8 cellular contexts compared by ENCODE assay signal in genomic region chr6:4941782-4942672, GRCh38.
DNase-seq lines count a peak whose midpoint lies in the region; ATAC-seq and TF ChIP-seq lines count a peak whose summit lies in the region.

No MANE protein-coding gene starts in this region.

- H3K4me3 Mint-ChIP-seq in activated T-cell treated with anti-CD3 and anti-CD28 coated beads, Interleukin-2, amount 50 U/mL, for 4 hours = no peak overlapping the region

- TF ChIP-seq CTCF in HEK293 (tag by site-specific recombination; IDR thresholded peaks at IDR 0.05) (no peak), heart right ventricle (IDR thresholded peaks at IDR 0.05) (no peak)

- H3K27me3 Mint-ChIP-seq in activated T-cell treated with anti-CD3 and anti-CD28 coated beads, Interleukin-2, amount 50 U/mL, for 4 hours (ENCODE audit: low read depth) = no peaks in the 10 kb centered on the region

- H3K4me3 ChIP-seq in HEK293 (ENCODE audit: low read depth, low read length) (no peak overlapping the region), heart right ventricle (no peak overlapping the region)

- DNase-seq in GM04503 (ENCODE audit: low read depth) (peak; percentile 91), NCI-H2196 (lab: John Stamatoyannopoulos, UW; ENCODE audit: unreplicated experiment) (peak; percentile 48), heart right ventricle (peak in 1 of 2 donors; percentile 25), NCI-H748 (lab: John Stamatoyannopoulos, UW; ENCODE audit: unreplicated experiment) (no peak), ecto neural progenitor cell (ENCODE audit: low spot score) (no peak)
- DNase-seq in activated T-cell treated with anti-CD3 and anti-CD28 coated beads, Interleukin-2, amount 50 U/mL, for 4 hours = no peak
- DNase-seq in stimulated activated CD4-positive, alpha-beta T cell treated with anti-CD3 and anti-CD28 coated beads, Interleukin-15, amount 100 ng/mL, for 24 hours = peak; percentile 60

- peaks cover 31% of the 10 kb centered on the region for H3K36me3 Mint-ChIP-seq in activated T-cell treated with anti-CD3 and anti-CD28 coated beads, Interleukin-2, amount 50 U/mL, for 4 hours (ENCODE audit: insufficient read depth)

- POLR2A ChIA-PET in HEK293 (lab: Yijun Ruan, JAX) = interaction anchor here (0.5 to 1.5 kb wide), 3 partner anchors 20 to 165 kb away, joined by 3 to 7 read pairs (median 4); no protein-coding TSS in a partner anchor

- H3K36me3 ChIP-seq in HEK293 (ENCODE audit: control insufficient read depth in 2 of 2, insufficient read depth in 1 of 2, low read length in 2 of 2) (peaks cover 0 to 28% of the 10 kb centered on the region in 2 experiments; a peak in 1 of 3 replicates), heart right ventricle (peaks cover 0 to 47% (median 17%) of the 10 kb centered on the region in 9 donors)

- intact Hi-C loops in heart right ventricle (cut with DNase I) = loop anchor here in 1 of 10 donors (10.0 kb wide), 1 partner anchor 627 kb away; no protein-coding TSS in a partner anchor

- peak; percentile 92 to 93 for ATAC-seq in activated T-cell treated with anti-CD3 and anti-CD28 coated beads, Interleukin-2, amount 50 U/mL, for 4 hours
- peak; percentile 37 to 88 (median 82) for ATAC-seq in heart right ventricle

- no peaks in the 10 kb centered on the region for H3K9me3 Mint-ChIP-seq in activated T-cell treated with anti-CD3 and anti-CD28 coated beads, Interleukin-2, amount 50 U/mL, for 4 hours

- H3K9me3 ChIP-seq in HEK293 (ENCODE audit: control insufficient read depth, insufficient read depth, low read depth, low read length) (no peaks in the 10 kb centered on the region), heart right ventricle (no peaks in the 10 kb centered on the region)

- WGBS in heart right ventricle, 2 donors = 42 to 45% methylated on average over 6 of the region's 6 CpGs

- peaks cover 44% of the 10 kb centered on the region for H3K4me1 Mint-ChIP-seq in activated T-cell treated with anti-CD3 and anti-CD28 coated beads, Interleukin-2, amount 50 U/mL, for 4 hours (ENCODE audit: low read depth)

- H3K27ac ChIP-seq in HEK293 (ENCODE audit: extremely low read depth, low read depth, low read length) (no peak overlapping the region), heart right ventricle (peak overlapping the region in 5 of 10 donors; percentile 3 to 53 (median 23))

- CTCF ChIA-PET in HEK293 (lab: Yijun Ruan, JAX) = interaction anchor here (0.5 to 1.0 kb wide), 7 partner anchors 15 to 399 kb away, joined by 3 to 4 read pairs (median 3); no protein-coding TSS in a partner anchor

- H3K4me1 ChIP-seq in HEK293 (ENCODE audit: control insufficient read depth, insufficient read depth, low read length) (peaks cover 11% of the 10 kb centered on the region), heart right ventricle (peaks cover 9 to 27% (median 15%) of the 10 kb centered on the region in 9 donors)

- H3K27me3 ChIP-seq in heart right ventricle = no peaks in the 10 kb centered on the region

TF ChIP-seq in HEK293, 187 proteins besides CTCF, POLR2A, EP300 and RAD21 (continues in another document):
- TF ChIP-seq FEZF1 (tag by site-specific recombination; IDR thresholded peaks at IDR 0.05) (no peak), ZNF292 (tag by site-specific recombination; IDR thresholded peaks at IDR 0.05; ENCODE audit: borderline replicate concordance, low read depth) (no peak), ZNF248 (tag by site-specific recombination; IDR thresholded peaks at IDR 0.05) (no peak), MZF1 (tag by site-specific recombination; IDR thresholded peaks at IDR 0.05; ENCODE audit: borderline replicate concordance) (peak; percentile 61), ZEB2 (tag by site-specific recombination; IDR thresholded peaks at IDR 0.05) (peak; percentile 60; the same call in 1 of the 2 replicates), ZNF366 (tag by site-specific recombination; conservative IDR thresholded peaks at IDR 0.05) (peak; percentile 41; the same call in 1 of the 2 replicates), ZNF785 (tag by site-specific recombination; IDR thresholded peaks at IDR 0.05) (no peak), TRIM28 (IDR thresholded peaks at IDR 0.05; ENCODE audit: borderline replicate concordance, low read length) (peak; percentile 55; the same call in 1 of the 2 replicates), ZNF335 (tag by site-specific recombination; conservative IDR thresholded peaks at IDR 0.05) (0 out of 2 replicates have a peak, but pooled peaks have one; percentile 28), ZBTB17 (tag by site-specific recombination; IDR thresholded peaks at IDR 0.05) (peak; percentile 43), ZSCAN4 (tag by site-specific recombination; IDR thresholded peaks at IDR 0.05) (0 out of 2 replicates have a peak, but pooled peaks have one; percentile 39), ZXDB (tag by site-specific recombination; IDR thresholded peaks at IDR 0.05) (peak; percentile 67; the same call in 1 of the 2 replicates), BCL6B (tag by site-specific recombination; IDR thresholded peaks at IDR 0.05) (peak; percentile 75), ZBTB48 (tag by site-specific recombination; IDR thresholded peaks at IDR 0.05) (0 out of 2 replicates have a peak, but pooled peaks have one; percentile 13)
- TF ChIP-seq, protein P1, sequence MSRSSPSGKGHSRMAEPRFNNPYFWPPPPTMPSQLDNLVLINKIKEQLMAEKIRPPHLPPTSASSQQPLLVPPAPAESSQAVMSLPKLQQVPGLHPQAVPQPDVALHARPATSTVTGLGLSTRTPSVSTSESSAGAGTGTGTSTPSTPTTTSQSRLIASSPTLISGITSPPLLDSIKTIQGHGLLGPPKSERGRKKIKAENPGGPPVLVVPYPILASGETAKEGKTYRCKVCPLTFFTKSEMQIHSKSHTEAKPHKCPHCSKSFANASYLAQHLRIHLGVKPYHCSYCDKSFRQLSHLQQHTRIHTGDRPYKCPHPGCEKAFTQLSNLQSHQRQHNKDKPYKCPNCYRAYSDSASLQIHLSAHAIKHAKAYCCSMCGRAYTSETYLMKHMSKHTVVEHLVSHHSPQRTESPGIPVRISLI (tag by site-specific recombination; IDR thresholded peaks at IDR 0.05) = no peak
- TF ChIP-seq, protein P2, sequence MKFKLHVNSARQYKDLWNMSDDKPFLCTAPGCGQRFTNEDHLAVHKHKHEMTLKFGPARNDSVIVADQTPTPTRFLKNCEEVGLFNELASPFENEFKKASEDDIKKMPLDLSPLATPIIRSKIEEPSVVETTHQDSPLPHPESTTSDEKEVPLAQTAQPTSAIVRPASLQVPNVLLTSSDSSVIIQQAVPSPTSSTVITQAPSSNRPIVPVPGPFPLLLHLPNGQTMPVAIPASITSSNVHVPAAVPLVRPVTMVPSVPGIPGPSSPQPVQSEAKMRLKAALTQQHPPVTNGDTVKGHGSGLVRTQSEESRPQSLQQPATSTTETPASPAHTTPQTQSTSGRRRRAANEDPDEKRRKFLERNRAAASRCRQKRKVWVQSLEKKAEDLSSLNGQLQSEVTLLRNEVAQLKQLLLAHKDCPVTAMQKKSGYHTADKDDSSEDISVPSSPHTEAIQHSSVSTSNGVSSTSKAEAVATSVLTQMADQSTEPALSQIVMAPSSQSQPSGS (tag by site-specific recombination; IDR thresholded peaks at IDR 0.05; ENCODE audit: low read depth) = 0 out of 2 replicates have a peak, but pooled peaks have one; percentile 2
- TF ChIP-seq, protein P3, sequence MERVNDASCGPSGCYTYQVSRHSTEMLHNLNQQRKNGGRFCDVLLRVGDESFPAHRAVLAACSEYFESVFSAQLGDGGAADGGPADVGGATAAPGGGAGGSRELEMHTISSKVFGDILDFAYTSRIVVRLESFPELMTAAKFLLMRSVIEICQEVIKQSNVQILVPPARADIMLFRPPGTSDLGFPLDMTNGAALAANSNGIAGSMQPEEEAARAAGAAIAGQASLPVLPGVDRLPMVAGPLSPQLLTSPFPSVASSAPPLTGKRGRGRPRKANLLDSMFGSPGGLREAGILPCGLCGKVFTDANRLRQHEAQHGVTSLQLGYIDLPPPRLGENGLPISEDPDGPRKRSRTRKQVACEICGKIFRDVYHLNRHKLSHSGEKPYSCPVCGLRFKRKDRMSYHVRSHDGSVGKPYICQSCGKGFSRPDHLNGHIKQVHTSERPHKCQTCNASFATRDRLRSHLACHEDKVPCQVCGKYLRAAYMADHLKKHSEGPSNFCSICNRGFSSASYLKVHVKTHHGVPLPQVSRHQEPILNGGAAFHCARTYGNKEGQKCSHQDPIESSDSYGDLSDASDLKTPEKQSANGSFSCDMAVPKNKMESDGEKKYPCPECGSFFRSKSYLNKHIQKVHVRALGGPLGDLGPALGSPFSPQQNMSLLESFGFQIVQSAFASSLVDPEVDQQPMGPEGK (tag by site-specific recombination; IDR thresholded peaks at IDR 0.05) = peak; percentile 66

Comparison
In these comparisons a context has a peak if more than half of its experiments do, and no peak if none do; other contexts are left out.
1. DNase-seq: peak in GM04503 (single experiment), NCI-H2196 (single experiment) and stimulated activated CD4-positive, alpha-beta T cell treated with anti-CD3 and anti-CD28 coated beads, Interleukin-15, amount 100 ng/mL, for 24 hours (single experiment); none in activated T-cell treated with anti-CD3 and anti-CD28 coated beads, Interleukin-2, amount 50 U/mL, for 4 hours (single experiment), NCI-H748 (single experiment) and ecto neural progenitor cell (single experiment).